Comparison of ENCODE assay signal across 8 cellular contexts in the genomic region with DNA sequence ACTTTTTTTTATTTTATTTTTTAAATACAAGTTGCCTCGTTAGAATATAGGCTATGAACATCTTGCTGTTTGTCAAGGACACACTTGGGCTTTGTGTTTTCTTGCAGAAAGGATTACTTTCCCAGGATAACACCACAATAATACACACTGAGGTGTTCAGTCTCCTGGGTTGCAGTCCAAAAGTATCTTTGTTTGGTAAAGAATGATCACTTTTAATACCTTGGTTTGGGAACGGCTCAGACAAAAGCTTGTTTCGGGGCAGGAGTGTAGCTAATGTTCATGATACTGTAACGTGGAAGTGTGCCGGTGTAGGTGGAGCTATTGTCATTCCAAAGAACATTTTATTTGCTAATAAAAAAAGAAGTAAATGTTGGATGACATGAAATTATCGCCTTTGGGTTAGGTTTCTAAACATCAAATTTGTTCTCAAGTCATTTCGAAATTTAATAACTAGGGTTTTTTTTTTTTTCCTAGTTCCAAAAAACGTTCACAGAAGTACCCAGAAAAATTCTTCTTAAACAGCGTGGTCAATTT. TPM values are rescaled to one million over a fixed set of nuclear protein-coding genes. Genes with fewer than 3 reads are reported as not detected.
A peak's percentile ranks its signal among the peaks of the same experiment; 100 is the strongest.
DNase-seq lines count a peak whose midpoint lies in the region; ATAC-seq and TF ChIP-seq lines count a peak whose summit lies in the region.

No MANE protein-coding gene starts in this region.

- no peaks in the 10 kb centered on the region for H3K9me3 ChIP-seq in mesodermal cell (ENCODE audit: control insufficient read depth, low read length)

- peak overlapping the region; percentile 83 for H3K4me3 ChIP-seq in brain microvascular endothelial cell (ENCODE audit: low read depth, low read length)
- peak overlapping the region; percentile 94 for H3K4me3 ChIP-seq in mesodermal cell (ENCODE audit: extremely low read depth, insufficient read depth, low read length, poor library complexity, severe bottlenecking)

- no peaks in the 10 kb centered on the region for H3K27me3 ChIP-seq in brain microvascular endothelial cell (replicated peaks)

- no peak for DNase-seq in stimulated activated naive CD8-positive, alpha-beta T cell treated with anti-CD3 and anti-CD28 coated beads, Interleukin-15, Interleukin-2, amounts not matched to agents 100 U/mL and 50 U/mL, for 24 hours
- no peak for DNase-seq in brain microvascular endothelial cell
- no peak for DNase-seq in stimulated activated CD4-positive, alpha-beta T cell treated with anti-CD3 and anti-CD28 coated beads, Interleukin-2, amount 100 ng/mL, for 48 hours
- no peak for DNase-seq in NCI-H2196 treated with DMSO at 0.1 percent for 48 hours (lab: John Stamatoyannopoulos, UW; ENCODE audit: unreplicated experiment)
- no peak for DNase-seq in NCI-H187 treated with DMSO at 0.1 percent for 48 hours (lab: John Stamatoyannopoulos, UW)

- H3K4me1 Mint-ChIP-seq in stimulated activated naive CD8-positive, alpha-beta T cell treated with anti-CD3 and anti-CD28 coated beads, Interleukin-15, Interleukin-2, amounts not matched to agents 100 ng/mL and 50 ng/mL, for 24 hours (ENCODE audit: low read depth), result peaks cover 61% of the 10 kb centered on the region

- H3K27ac ChIP-seq in brain microvascular endothelial cell, result peak overlapping the region; percentile 78
- peak overlapping the region; percentile 94 for H3K27ac ChIP-seq in mesodermal cell (ENCODE audit: low read depth, low read length, severe bottlenecking)

- H3K27me3 Mint-ChIP-seq in stimulated activated naive CD8-positive, alpha-beta T cell treated with anti-CD3 and anti-CD28 coated beads, Interleukin-15, Interleukin-2, amounts not matched to agents 100 ng/mL and 50 ng/mL, for 24 hours, result no peaks in the 10 kb centered on the region

- H3K36me3 Mint-ChIP-seq in stimulated activated naive CD8-positive, alpha-beta T cell treated with anti-CD3 and anti-CD28 coated beads, Interleukin-15, Interleukin-2, amounts not matched to agents 100 ng/mL and 50 ng/mL, for 24 hours (ENCODE audit: low read depth), result peaks cover 45% of the 10 kb centered on the region

- H3K4me3 Mint-ChIP-seq in stimulated activated naive CD8-positive, alpha-beta T cell treated with anti-CD3 and anti-CD28 coated beads, Interleukin-15, Interleukin-2, amounts not matched to agents 100 ng/mL and 50 ng/mL, for 24 hours, result peak overlapping the region; percentile 92

- peaks cover 27% of the 10 kb centered on the region for H3K4me1 ChIP-seq in mesodermal cell (ENCODE audit: control insufficient read depth, insufficient read depth, low read length, poor library complexity, severe bottlenecking)

- no peak for ATAC-seq in stimulated activated naive CD8-positive, alpha-beta T cell treated with anti-CD3 and anti-CD28 coated beads, Interleukin-15, Interleukin-2, amounts not matched to agents 100 U/mL and 50 U/mL, for 24 hours
- ATAC-seq in GM21737 (IDR thresholded peaks at IDR 0.05; ENCODE audit: unreplicated experiment), result no peak

- WGBS in mesodermal cell (ENCODE audit: insufficient coverage in 2 of 2), 2 experiments, result 14 to 40% methylated on average over 1 to 2 of the region's 9 CpGs

- H3K36me3 ChIP-seq in brain microvascular endothelial cell (replicated peaks), result peaks cover 13% of the 10 kb centered on the region
- H3K36me3 ChIP-seq in mesodermal cell (ENCODE audit: control insufficient read depth, insufficient read depth, low read length), result peaks cover 47% of the 10 kb centered on the region

- in situ Hi-C loops in brain microvascular endothelial cell (cut with HindIII; ENCODE audit: low pct_ligation_motif_present, low sequenced_read_pairs), result loop anchor here (25.0 kb wide), 1 partner anchor 313 kb away; a partner anchor contains a TSS

- H3K27ac Mint-ChIP-seq in stimulated activated naive CD8-positive, alpha-beta T cell treated with anti-CD3 and anti-CD28 coated beads, Interleukin-15, Interleukin-2, amounts not matched to agents 100 ng/mL and 50 ng/mL, for 24 hours, result peak overlapping the region; percentile 90

- no peak for TF ChIP-seq CTCF in brain microvascular endothelial cell (IDR thresholded peaks at IDR 0.05; ENCODE audit: low read depth, low read length, missing control alignments)

- H3K9me3 Mint-ChIP-seq in stimulated activated naive CD8-positive, alpha-beta T cell treated with anti-CD3 and anti-CD28 coated beads, Interleukin-15, Interleukin-2, amounts not matched to agents 100 ng/mL and 50 ng/mL, for 24 hours, result no peaks in the 10 kb centered on the region

RNA-seq across cellular contexts. Expression of a gene that starts 1.2 kb away (rescaled TPM):
- polyA plus RNA-seq in mesodermal cell (2013, experiment 1 of 2), result 303 TPM
- polyA plus RNA-seq in mesodermal cell (2013, experiment 2 of 2), result 289 TPM

RNA-seq across cellular contexts. Expression of a gene that starts 34.5 kb away (rescaled TPM):
- polyA plus RNA-seq in mesodermal cell (2013, experiment 1 of 2), result 0.37 TPM
- 0.15 TPM for polyA plus RNA-seq in mesodermal cell (2013, experiment 2 of 2)
